21 cellular contexts compared by ENCODE assay signal in the genomic region with DNA sequence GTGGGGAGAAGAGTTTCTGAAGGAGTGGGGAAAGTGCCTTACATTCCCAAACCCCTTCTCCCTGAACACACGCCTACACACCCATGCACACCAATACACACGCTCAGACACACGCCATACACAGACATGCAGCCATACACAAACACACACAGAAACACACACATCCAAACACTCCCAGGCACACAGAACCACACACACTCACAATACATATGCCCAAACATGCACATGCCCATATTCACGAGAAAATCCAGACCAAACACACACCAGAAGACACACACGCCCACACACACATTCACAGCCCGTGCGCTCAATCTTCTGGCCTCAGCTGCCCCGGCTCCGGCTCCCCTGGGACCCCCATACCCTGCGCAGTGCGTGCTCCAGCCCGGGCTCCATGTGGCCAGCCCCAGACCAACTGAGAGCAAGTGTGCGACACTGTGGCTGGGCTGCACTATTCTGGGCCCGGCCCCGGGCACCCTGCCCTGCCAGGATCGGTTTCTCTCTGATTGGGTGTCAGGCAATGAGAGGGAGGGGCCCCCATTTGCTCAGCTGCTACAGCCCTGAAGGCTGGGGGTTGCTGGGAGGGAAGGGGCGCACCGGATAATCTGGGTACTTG. TPM values are rescaled to one million over a fixed set of nuclear protein-coding genes. Genes with fewer than 3 reads are reported as not detected.
DNase-seq lines count a peak whose midpoint lies in the region; ATAC-seq and TF ChIP-seq lines count a peak whose summit lies in the region.
"Had no signal": no experiment of that assay in that cellular context is flagged by ENCODE, and none has a peak within 500 bp of the region (broad histone marks: within the 10 kb centered on the region; RNA-seq: fewer than 3 reads in every experiment).

PRKAG3 (minus strand) TSS at position 426 of the 613 bp plus-strand sequence.

- no peak for DNase-seq in GM23338 (ENCODE audit: low spot score)
- peak; percentile 26 to 80 for DNase-seq in ascending aorta (ENCODE audit: low spot score in 2 of 2)
- DNase-seq in right atrium auricular region (ENCODE audit: low spot score) = no peak
- DNase-seq in NCI-H2171 treated with DMSO at 0.1 percent for 48 hours (lab: John Stamatoyannopoulos, UW) = no peak
- DNase-seq in stimulated activated CD4-positive, alpha-beta T cell treated with anti-CD3 and anti-CD28 coated beads, Interleukin-2, amount 100 ng/mL, for 24 hours = no peak
- no peak for DNase-seq in natural killer cell treated with Interleukin-12 subunit alpha and Interleukin-12 subunit beta and Interleukin-15 and Interleukin-18, amount 100 ng/mL, for 72 hours (ENCODE audit: low spot score)
- DNase-seq: activated naive CD8-positive, alpha-beta T cell treated with anti-CD3 and anti-CD28 coated beads, Interleukin-2, amount 50 U/mL, for 24 hours; caudate nucleus; effector CD4-positive, alpha-beta T cell; NCI-H1930; NCI-H524; T-helper 9 cell had no signal

- H3K27ac ChIP-seq in GM23338 (ENCODE audit: low read depth) = no peak within 1 kb of the TSS
- H3K27ac ChIP-seq in ascending aorta = peak within 1 kb of the TSS; percentile 80 to 83
- H3K27ac ChIP-seq in right atrium auricular region = peak within 1 kb of the TSS; percentile 67 to 76
- H3K27ac ChIP-seq in skin epidermis = peak within 1 kb of the TSS in 13 of 21 experiments; percentile 5 to 67 (median 36)

- H3K27me3 Mint-ChIP-seq in GM23338 (ENCODE audit: insufficient read depth, low read depth, poor library complexity) = peaks cover 2% of the 10 kb centered on the region
- peaks cover 23 to 36% of the 10 kb centered on the region in 2 donors for H3K27me3 Mint-ChIP-seq in natural killer cell treated with Interleukin-12 subunit alpha and Interleukin-12 subunit beta and Interleukin-15 and Interleukin-18, amount 100 ng/mL, for 72 hours

- H3K4me3 Mint-ChIP-seq in GM23338 = no peak within 1 kb of the TSS
- H3K4me3 Mint-ChIP-seq in natural killer cell treated with Interleukin-12 subunit alpha and Interleukin-12 subunit beta and Interleukin-15 and Interleukin-18, amount 100 ng/mL, for 72 hours = no peak within 1 kb of the TSS
- H3K4me3 Mint-ChIP-seq: activated naive CD8-positive, alpha-beta T cell treated with anti-CD3 and anti-CD28 coated beads, Interleukin-2, amount 50 U/mL, for 24 hours; stimulated activated effector memory CD8-positive, alpha-beta T cell treated with anti-CD3 and anti-CD28 coated beads, Interleukin-12 subunit alpha, Interleukin-12 subunit beta, amount 100 ng/mL, for 72 hours had no signal

- H3K36me3 ChIP-seq in GM23338 (ENCODE audit: insufficient read depth) (no peaks in the 10 kb centered on the region), ascending aorta (no peaks in the 10 kb centered on the region), right atrium auricular region (no peaks in the 10 kb centered on the region)

- H3K9me3 ChIP-seq in ascending aorta = no peaks in the 10 kb centered on the region
- H3K9me3 ChIP-seq in right atrium auricular region = no peaks in the 10 kb centered on the region

- H3K9me3 Mint-ChIP-seq in GM23338 = no peaks in the 10 kb centered on the region
- no peaks in the 10 kb centered on the region for H3K9me3 Mint-ChIP-seq in natural killer cell treated with Interleukin-12 subunit alpha and Interleukin-12 subunit beta and Interleukin-15 and Interleukin-18, amount 100 ng/mL, for 72 hours
- H3K9me3 Mint-ChIP-seq: activated naive CD8-positive, alpha-beta T cell treated with anti-CD3 and anti-CD28 coated beads, Interleukin-2, amount 50 U/mL, for 24 hours; stimulated activated effector memory CD8-positive, alpha-beta T cell treated with anti-CD3 and anti-CD28 coated beads, Interleukin-12 subunit alpha, Interleukin-12 subunit beta, amount 100 ng/mL, for 72 hours had no signal

- H3K9me2 ChIP-seq in GM23338 (ENCODE audit: insufficient read depth) = no peaks in the 10 kb centered on the region

- no peaks in the 10 kb centered on the region for H4K20me1 ChIP-seq in GM23338 (replicated peaks; ENCODE audit: insufficient read depth)

- peak within 1 kb of the TSS; percentile 32; the same call in 1 of the 2 replicates for H2AFZ ChIP-seq in GM23338

- TF ChIP-seq CTCF in GM23338 (conservative IDR thresholded peaks at IDR 0.05; ENCODE audit: low read depth in 2 of 2) (no peak), ascending aorta (IDR thresholded peaks at IDR 0.05) (no peak), right atrium auricular region (IDR thresholded peaks at IDR 0.05) (no peak)

- no peaks in the 10 kb centered on the region; the same call in 2 of the 3 replicates for H3K4me1 Mint-ChIP-seq in GM23338
- H3K4me1 Mint-ChIP-seq in natural killer cell treated with Interleukin-12 subunit alpha and Interleukin-12 subunit beta and Interleukin-15 and Interleukin-18, amount 100 ng/mL, for 72 hours (ENCODE audit: low read depth in 2 of 2) = no peaks in the 10 kb centered on the region
- H3K4me1 Mint-ChIP-seq: activated naive CD8-positive, alpha-beta T cell treated with anti-CD3 and anti-CD28 coated beads, Interleukin-2, amount 50 U/mL, for 24 hours; stimulated activated effector memory CD8-positive, alpha-beta T cell treated with anti-CD3 and anti-CD28 coated beads, Interleukin-12 subunit alpha, Interleukin-12 subunit beta, amount 100 ng/mL, for 72 hours had no signal

- ATAC-seq in GM23338 (peak; percentile 62), GM21825 (IDR thresholded peaks at IDR 0.05; ENCODE audit: unreplicated experiment) (no peak)
- ATAC-seq in natural killer cell treated with Interleukin-12 subunit alpha and Interleukin-12 subunit beta and Interleukin-15 and Interleukin-18, amount 100 ng/mL, for 72 hours = no peak
- ATAC-seq: activated CD4-positive, CD25-positive, alpha-beta regulatory T cell treated with anti-CD3 and anti-CD28 coated beads, Interleukin-2, amount 50 U/mL, for 24 hours; activated naive CD8-positive, alpha-beta T cell treated with anti-CD3 and anti-CD28 coated beads, Interleukin-2, amount 50 U/mL, for 24 hours; stimulated activated effector memory CD8-positive, alpha-beta T cell treated with anti-CD3 and anti-CD28 coated beads, Interleukin-12 subunit alpha, Interleukin-12 subunit beta, amount 100 ng/mL, for 72 hours had no signal

- H3K4me3 ChIP-seq in GM23338 = no peak within 1 kb of the TSS
- no peak within 1 kb of the TSS for H3K4me3 ChIP-seq in ascending aorta
- no peak within 1 kb of the TSS for H3K4me3 ChIP-seq in right atrium auricular region
- no peak within 1 kb of the TSS for H3K4me3 ChIP-seq in skin epidermis

- H3K27ac Mint-ChIP-seq in GM23338 = no peak within 1 kb of the TSS
- no peak within 1 kb of the TSS for H3K27ac Mint-ChIP-seq in natural killer cell treated with Interleukin-12 subunit alpha and Interleukin-12 subunit beta and Interleukin-15 and Interleukin-18, amount 100 ng/mL, for 72 hours
- H3K27ac Mint-ChIP-seq: activated naive CD8-positive, alpha-beta T cell treated with anti-CD3 and anti-CD28 coated beads, Interleukin-2, amount 50 U/mL, for 24 hours; stimulated activated effector memory CD8-positive, alpha-beta T cell treated with anti-CD3 and anti-CD28 coated beads, Interleukin-12 subunit alpha, Interleukin-12 subunit beta, amount 100 ng/mL, for 72 hours had no signal

- H3K27me3 ChIP-seq in GM23338 (ENCODE audit: insufficient read depth) (no peaks in the 10 kb centered on the region), ascending aorta (no peaks in the 10 kb centered on the region), right atrium auricular region (no peaks in the 10 kb centered on the region)

- no peak within 1 kb of the TSS for H3K4me2 ChIP-seq in GM23338

- H3K36me3 Mint-ChIP-seq in GM23338 (ENCODE audit: low read depth) = no peaks in the 10 kb centered on the region
- H3K36me3 Mint-ChIP-seq in natural killer cell treated with Interleukin-12 subunit alpha and Interleukin-12 subunit beta and Interleukin-15 and Interleukin-18, amount 100 ng/mL, for 72 hours = no peaks in the 10 kb centered on the region
- H3K36me3 Mint-ChIP-seq: stimulated activated effector memory CD8-positive, alpha-beta T cell treated with anti-CD3 and anti-CD28 coated beads, Interleukin-12 subunit alpha, Interleukin-12 subunit beta, amount 100 ng/mL, for 72 hours had no signal

- no peaks in the 10 kb centered on the region for H3F3A ChIP-seq in GM23338 (replicated peaks; ENCODE audit: low read depth)

- intact Hi-C loops in ascending aorta (cut with DNase I) = loop anchor here (5.0 kb wide), 2 partner anchors 99 to 119 kb away; partner anchors contain the start of gene TTLL4

- H3K4me1 ChIP-seq in GM23338 (ENCODE audit: insufficient read depth) (no peaks in the 10 kb centered on the region), ascending aorta (peaks cover 8 to 29% of the 10 kb centered on the region in 2 donors), right atrium auricular region (peaks cover 0 to 20% of the 10 kb centered on the region in 2 donors)

- H3K79me2 ChIP-seq in GM23338 (replicated peaks; ENCODE audit: insufficient read depth) = no peaks in the 10 kb centered on the region

TF ChIP-seq in GM23338, 12 proteins besides CTCF, POLR2A, EP300 and RAD21 (continues in another document):
- no peak for TF ChIP-seq POLR2AphosphoS5 (IDR thresholded peaks at IDR 0.05; ENCODE audit: low read depth)
- no peak for TF ChIP-seq EZH2phosphoT487 (IDR thresholded peaks at IDR 0.05; ENCODE audit: unreplicated experiment)

RNA-seq across cellular contexts. Expression of gene PRKAG3, which starts in this region (rescaled TPM):
- not detected in 2 replicates for total RNA-seq in GM23338 (2014; rRNA removed; shearing (Covaris generic))
- not detected in 2 replicates for polyA plus RNA-seq in GM23338 (2016; fragmentation: Nextera tagmentation; extraction: Ambion mirVana)
- total RNA-seq in ascending aorta (not detected), right atrium auricular region (under 1 TPM in 1 of 2 donors, not detected in 1; 0.19 TPM)
- not detected for total RNA-seq in natural killer cell treated with Interleukin-12 subunit alpha and Interleukin-12 subunit beta and Interleukin-15 and Interleukin-18, amount 100 ng/mL, for 72 hours
- total RNA-seq: activated CD8-positive, alpha-beta memory T cell treated with anti-CD3 and anti-CD28 coated beads for 36 hours; mononuclear cell; omental fat pad; SK-MEL-5; ureter had no signal

Comparison
In these comparisons a context has a peak if more than half of its experiments do, and no peak if none do; other contexts are left out.
1. Peak in ATAC-seq in GM23338; RNA of the gene not detected or under 1 TPM.
2. Peak in DNase-seq and H3K27ac ChIP-seq in ascending aorta; RNA of the gene not detected or under 1 TPM.